32 cellular contexts compared by ENCODE assay signal in the genomic region with DNA sequence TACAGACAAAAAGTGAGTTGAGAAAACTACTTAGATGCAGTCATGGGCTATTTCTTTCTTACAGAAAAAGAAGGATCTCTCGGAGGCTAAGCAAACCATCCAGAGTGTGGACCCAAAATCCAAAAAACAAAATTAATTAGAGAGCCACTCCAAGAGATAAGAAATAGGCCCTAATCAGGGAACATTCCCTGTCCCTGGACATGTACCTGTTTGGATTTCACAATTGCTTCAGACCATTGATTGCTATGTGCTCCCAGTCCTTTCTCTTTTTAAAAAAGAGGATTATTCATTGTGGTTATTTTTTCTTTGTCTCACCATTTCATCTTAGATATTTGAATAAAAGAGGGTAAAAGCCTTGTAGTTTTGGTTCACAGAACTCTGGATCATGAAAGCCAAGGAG.
"Had no signal": no experiment of that assay in that cellular context is flagged by ENCODE, and none has a peak within 500 bp of the region (broad histone marks: within the 10 kb centered on the region; RNA-seq: fewer than 3 reads in every experiment).

No MANE protein-coding gene starts in this region.

- H3K36me3 ChIP-seq: MG63 had no signal

- H3K4me3 ChIP-seq: MG63 had no signal

- H3K9me3 ChIP-seq: MG63 had no signal

- DNase-seq: Karpas-422, Kasumi-1, MG63, MM.1S, MV-4-11, NCI-H1048, NCI-H1092, NCI-H1092 treated with DMSO at 0.1 percent for 48 hours, NCI-H1105, NCI-H1105 treated with DMSO at 0.1 percent for 48 hours, NCI-H1417 treated with DMSO at 0.1 percent for 48 hours, NCI-H1436, NCI-H1436 treated with DMSO at 0.1 percent for 48 hours, NCI-H146, NCI-H1694, NCI-H1694 treated with DMSO at 0.1 percent for 48 hours, NCI-H187, NCI-H187 treated with DMSO at 0.1 percent for 48 hours, NCI-H1930, NCI-H2029, NCI-H2029 treated with DMSO at 0.1 percent for 48 hours, NCI-H2081, NCI-H2081 treated with DMSO at 0.1 percent for 48 hours, NCI-H2107, NCI-H2171, NCI-H2227 treated with DMSO at 0.1 percent for 48 hours, NCI-H226, NCI-H345, NCI-H446, NCI-H446 treated with DMSO at 0.1 percent for 48 hours, NCI-H510A, NCI-H510A treated with DMSO at 0.1 percent for 48 hours had no signal

- H3K27me3 ChIP-seq: MG63 had no signal
